21 cellular contexts compared by ENCODE assay signal in genomic region chr12:59664495-59664894, GRCh38.
"Had no signal": no experiment of that assay in that cellular context is flagged by ENCODE, and none has a peak within 500 bp of the region (broad histone marks: within the 10 kb centered on the region; RNA-seq: fewer than 3 reads in every experiment).

No MANE protein-coding gene starts in this region.

- H3K27me3 ChIP-seq: MG63, SJSA1 had no signal

- H3K27ac ChIP-seq: RWPE1, SJSA1, SK-N-MC had no signal

- H3K4me3 ChIP-seq: MG63, SJSA1, SK-N-MC had no signal

- DNase-seq: IMR-90, Karpas-422, KG1, MG63, NCI-H1092 treated with DMSO at 0.1 percent for 48 hours, NCI-H1436, NCI-H187, NCI-H2029, NCI-H2081 treated with DMSO at 0.1 percent for 48 hours, NCI-H2171, NCI-H226, NCI-H446, NCI-H510A, NCI-H524 treated with DMSO at 0.1 percent for 48 hours, NCI-H69, NCI-H774, SIG-M5 had no signal

- ATAC-seq: HepG2 had no signal

- H3K36me3 ChIP-seq: MG63, SJSA1 had no signal

- H3K4me1 ChIP-seq: SJSA1 had no signal
